ENCODE assay signal across 8 cellular contexts in the genomic region with DNA sequence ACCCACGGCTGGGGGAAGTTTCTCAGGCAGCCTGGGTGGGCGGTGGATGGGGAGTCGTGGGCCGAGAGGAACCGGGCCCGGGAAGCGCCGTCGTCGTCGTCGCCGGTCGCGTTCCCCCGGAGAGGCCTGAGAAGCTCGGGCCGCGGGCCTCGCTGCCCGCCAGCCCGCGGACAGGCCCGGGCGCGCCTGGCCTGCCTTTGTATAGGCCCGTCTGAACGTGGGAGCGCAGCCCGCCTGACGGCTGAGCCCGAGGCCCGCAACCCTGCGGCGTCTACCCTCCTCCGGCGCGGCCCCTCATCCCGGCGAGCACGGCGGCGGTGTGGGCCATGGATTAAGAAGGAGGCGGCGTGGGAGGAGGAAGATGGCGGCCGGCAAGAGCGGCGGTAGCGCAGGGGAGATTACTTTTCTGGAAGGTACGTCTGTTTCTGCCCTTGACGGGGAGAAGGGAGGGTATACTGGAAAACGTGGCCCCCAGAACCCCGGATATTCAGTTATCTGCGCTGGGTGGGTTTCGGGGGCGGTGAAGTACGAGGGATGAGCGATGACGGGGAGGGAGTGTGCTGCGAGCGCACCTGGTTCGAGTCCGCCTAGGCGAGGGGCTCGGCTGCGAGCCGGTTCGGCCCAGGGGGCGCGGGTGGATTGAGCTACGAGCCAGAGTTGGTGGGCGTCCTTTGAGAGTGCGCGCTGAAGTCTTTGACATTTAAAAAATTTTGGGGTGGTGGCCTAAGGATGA.
DNase-seq lines count a peak whose midpoint lies in the region; TF ChIP-seq lines count a peak whose summit lies in the region.

No MANE protein-coding gene starts in this region.

- DNase-seq in DMS114 treated with DMSO at 0.1 percent for 48 hours (lab: John Stamatoyannopoulos, UW; ENCODE audit: unreplicated experiment) = peak; percentile 22
- DNase-seq in GM20000 (ENCODE audit: low spot score) = peak; percentile 54
- DNase-seq in HL-60 (ENCODE audit: low read depth in 1 of 2, low spot score in 1 of 2) = peak in 1 of 2 experiments; percentile 42
- peak; percentile 39 for DNase-seq in SW480 (ENCODE audit: low spot score)
- peak; percentile 58 for DNase-seq in amniotic epithelial cell (ENCODE audit: low read depth)
- no peak for DNase-seq in iPS DF 6.9 (ENCODE audit: low read depth, low spot score)
- DNase-seq in GOT3 (lab: John Stamatoyannopoulos, UW) = no peak

- WGBS in iPS DF 6.9 (ENCODE audit: insufficient coverage, insufficient read length) = no CpG with 5 or more reads among the region's 75 CpGs

- H3K36me3 ChIP-seq in iPS DF 6.9 (ENCODE audit: control insufficient read depth, insufficient read depth, low read length) = no peaks in the 10 kb centered on the region

- H3K27me3 ChIP-seq in HL-60 (ENCODE audit: insufficient read depth, poor library complexity, severe bottlenecking) (no peaks in the 10 kb centered on the region), iPS DF 6.9 (ENCODE audit: control insufficient read depth, insufficient read depth, low read length) (no peaks in the 10 kb centered on the region; the same call in 1 of the 2 replicates)

- no peak for TF ChIP-seq CTCF in GM20000 (IDR thresholded peaks at IDR 0.05; ENCODE audit: extremely low read depth, missing control alignments)
- TF ChIP-seq CTCF in HL-60 (IDR thresholded peaks at IDR 0.05; ENCODE audit: insufficient read depth, low read length) = no peak

- peak overlapping the region; percentile 76 for H3K4me3 ChIP-seq in HL-60 (replicated peaks; ENCODE audit: insufficient read depth, low read length)
- peak overlapping the region; percentile 92 for H3K4me3 ChIP-seq in iPS DF 6.9 (ENCODE audit: low read length)
- peak overlapping the region; percentile 72 to 83 (median 77) for H3K4me3 ChIP-seq in skin epidermis

- no peaks in the 10 kb centered on the region for H3K4me1 ChIP-seq in iPS DF 6.9 (ENCODE audit: control insufficient read depth, insufficient read depth, low read length)

- H3K9me3 ChIP-seq in iPS DF 6.9 (ENCODE audit: control insufficient read depth, insufficient read depth, low read length) = no peaks in the 10 kb centered on the region

- H3K27ac ChIP-seq in HL-60 (replicated peaks) (peak overlapping the region; percentile 98), iPS DF 6.9 (ENCODE audit: low read length) (no peak overlapping the region), skin epidermis (peak overlapping the region; percentile 92 to 100 (median 98))

Comparison
In these comparisons a context has a peak if more than half of its experiments do, and no peak if none do; other contexts are left out.
1. DNase-seq: peak in DMS114 treated with DMSO at 0.1 percent for 48 hours (single experiment), GM20000 (single experiment), SW480 (single experiment) and amniotic epithelial cell (single experiment); none in iPS DF 6.9 (single experiment) and GOT3 (single experiment).
2. Peak in every context shown above with its lines, with median percentiles within 50 percentile points of each other: H3K4me3 ChIP-seq.